ENCODE assay signal across 10 cellular contexts in the genomic region with DNA sequence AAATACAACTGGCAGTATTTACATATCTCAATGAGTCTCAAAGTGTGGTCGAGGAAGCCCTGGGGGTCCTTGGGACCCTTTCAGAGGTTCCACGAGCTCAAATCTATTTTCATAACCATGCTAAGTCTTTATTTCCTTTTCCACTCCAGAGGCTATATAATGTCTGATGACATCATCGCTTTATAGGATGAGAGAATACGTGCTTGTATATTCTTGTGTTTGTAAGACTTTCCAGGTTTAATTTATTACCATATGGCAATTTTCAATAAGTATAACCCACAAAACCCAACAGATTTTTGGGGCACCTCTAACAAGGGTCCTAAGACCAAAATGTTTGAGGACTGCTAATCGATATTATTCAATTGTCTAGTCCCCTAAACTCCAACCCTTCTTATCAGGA. TPM values are rescaled to one million over a fixed set of nuclear protein-coding genes. Genes with fewer than 3 reads are reported as not detected.
A peak's percentile ranks its signal among the peaks of the same experiment; 100 is the strongest.
DNase-seq lines count a peak whose midpoint lies in the region; ATAC-seq and TF ChIP-seq lines count a peak whose summit lies in the region.
"Had no signal": no experiment of that assay in that cellular context is flagged by ENCODE, and none has a peak within 500 bp of the region (broad histone marks: within the 10 kb centered on the region; RNA-seq: fewer than 3 reads in every experiment).

No MANE protein-coding gene starts in this region.

- H3K27ac Mint-ChIP-seq in brain = peak overlapping the region; percentile 96 to 99 (median 99)

- H3K27ac ChIP-seq in right atrium auricular region (peak overlapping the region; percentile 100), muscle layer of duodenum (ENCODE audit: low read length) (peak overlapping the region; percentile 98), aorta (ENCODE audit: low read depth in 1 of 2, low read length in 2 of 2) (peak overlapping the region; percentile 33 to 99)

- peak overlapping the region; percentile 88 to 97 (median 93) for H3K4me3 Mint-ChIP-seq in brain

- peaks cover 9% of the 10 kb centered on the region for H3K27me3 Mint-ChIP-seq in brain

- 87 to 90% methylated on average over 5 of the region's 5 CpGs for WGBS in aorta, 2 donors

- no peaks in the 10 kb centered on the region for H3K36me3 Mint-ChIP-seq in brain

- peak overlapping the region; percentile 37 to 83 for H3K4me3 ChIP-seq in right atrium auricular region
- H3K4me3 ChIP-seq in muscle layer of duodenum (ENCODE audit: low read depth in 1 of 2, low read length in 2 of 2) = peak overlapping the region; percentile 83 to 86
- no peak overlapping the region for H3K4me3 ChIP-seq in aorta (ENCODE audit: low read length in 2 of 2)

- peaks cover 66% of the 10 kb centered on the region for H3K4me1 Mint-ChIP-seq in brain

- DNase-seq in right atrium auricular region (ENCODE audit: low spot score) (no peak), Right ventricle myocardium inferior (ENCODE audit: missing footprints) (no peak), aorta (no peak), NCI-H1436 (lab: John Stamatoyannopoulos, UW) (no peak), NCI-H446 treated with DMSO at 0.1 percent for 48 hours (lab: John Stamatoyannopoulos, UW) (no peak), DMS79 (lab: John Stamatoyannopoulos, UW) (no peak)
- DNase-seq: DMS 273 treated with DMSO at 0.1 percent for 48 hours, MV-4-11 had no signal

- H3K27me3 ChIP-seq in right atrium auricular region = no peaks in the 10 kb centered on the region
- H3K27me3 ChIP-seq in muscle layer of duodenum (ENCODE audit: low read depth, low read length) = no peaks in the 10 kb centered on the region
- H3K27me3 ChIP-seq in aorta (ENCODE audit: control insufficient read depth in 1 of 2, insufficient read depth in 2 of 2, low read length in 1 of 2) = no peaks in the 10 kb centered on the region

- H3K36me3 ChIP-seq in right atrium auricular region (no peaks in the 10 kb centered on the region), muscle layer of duodenum (ENCODE audit: control insufficient read depth in 1 of 2, insufficient read depth in 2 of 2, low read length in 2 of 2) (peaks cover 0 to 12% of the 10 kb centered on the region in 2 donors), aorta (ENCODE audit: control insufficient read depth in 1 of 2, insufficient read depth in 2 of 2, low read length in 1 of 2) (no peaks in the 10 kb centered on the region)

- intact Hi-C loops in Right ventricle myocardium inferior (cut with DNase I) (loop anchor here (5.0 to 10.0 kb wide), 2 partner anchors 382 to 405 kb away; a partner anchor contains a TSS), aorta (cut with DNase I) (loop anchor here in 1 of 2 donors (5.0 kb wide), 1 partner anchor 120 kb away; a partner anchor contains a TSS)

- no peaks in the 10 kb centered on the region for H3K9me3 ChIP-seq in right atrium auricular region
- no peaks in the 10 kb centered on the region for H3K9me3 ChIP-seq in muscle layer of duodenum (ENCODE audit: control insufficient read depth in 1 of 2, low read length in 2 of 2)
- no peaks in the 10 kb centered on the region for H3K9me3 ChIP-seq in aorta (ENCODE audit: control insufficient read depth, low read length)

- ATAC-seq in Right ventricle myocardium inferior = no peak
- ATAC-seq in aorta (ENCODE audit: low FRiP score) = no peak

- TF ChIP-seq CTCF in right atrium auricular region (IDR thresholded peaks at IDR 0.05) (no peak), brain (conservative IDR thresholded peaks at IDR 0.05) (no peak)

- H3K4me1 ChIP-seq in right atrium auricular region = peaks cover 0 to 31% of the 10 kb centered on the region in 2 donors
- peaks cover 6 to 11% of the 10 kb centered on the region in 2 donors for H3K4me1 ChIP-seq in muscle layer of duodenum (ENCODE audit: control insufficient read depth in 1 of 2, insufficient read depth in 2 of 2, low read length in 2 of 2)
- H3K4me1 ChIP-seq in aorta (ENCODE audit: control insufficient read depth in 1 of 2, insufficient read depth in 2 of 2, low read length in 2 of 2) = peaks cover 0 to 4% of the 10 kb centered on the region in 2 donors

- no peaks in the 10 kb centered on the region for H3K9me3 Mint-ChIP-seq in brain

RNA-seq across cellular contexts. Expression of a gene that starts 1.4 kb away (rescaled TPM):
- total RNA-seq in right atrium auricular region (10 to 100 TPM; 23.5 to 24.1 TPM), Right ventricle myocardium inferior (16.5 TPM), aorta (10 to 100 TPM in 1 of 2 donors, 1 to 10 TPM in 1; 8.7 to 26.9 TPM)
- polyA plus RNA-seq in brain (ENCODE audit: insufficient read depth, low read depth, low replicate concordance) (2.0 TPM), aorta (1 to 10 TPM; 3.5 to 8.1 TPM)

RNA-seq across cellular contexts. Expression of a gene that starts 59.9 kb away (rescaled TPM):
- total RNA-seq in right atrium auricular region (1 to 10 TPM in 1 of 2 donors, under 1 TPM in 1; 0.37 to 1.9 TPM), Right ventricle myocardium inferior (0.65 TPM), aorta (under 1 TPM; 0.48 to 0.97 TPM)
- polyA plus RNA-seq in brain (ENCODE audit: insufficient read depth, low read depth, low replicate concordance) (3.0 TPM), aorta (1 to 10 TPM; 1.6 to 3.9 TPM)

Comparison
In these comparisons a context has a peak if more than half of its experiments do, and no peak if none do; other contexts are left out.
1. H3K4me3 ChIP-seq: peak in right atrium auricular region (2 of 2) and muscle layer of duodenum (2 of 2); none in aorta (0 of 2).
2. Peak in every context shown above with its lines, with median percentiles within 50 percentile points of each other: H3K27ac ChIP-seq.